1 cellular context compared by ENCODE assay signal in genomic region chr6:74534485-74535211, GRCh38.
A peak's percentile ranks its signal among the peaks of the same experiment; 100 is the strongest.
TF ChIP-seq lines count a peak whose summit lies in the region.

No MANE protein-coding gene starts in this region.

TF ChIP-seq in HepG2, 621 proteins besides CTCF, POLR2A, EP300 and RAD21 (continued from another document and continues in another):
- TF ChIP-seq SNAPC4 (CRISPR knock-in tag; IDR thresholded peaks at IDR 0.05) = no peak
- peak; percentile 99 for TF ChIP-seq SMARCE1 (IDR thresholded peaks at IDR 0.05; ENCODE audit: borderline replicate concordance)
- no peak for TF ChIP-seq CERS6 (CRISPR knock-in tag; IDR thresholded peaks at IDR 0.05)
- TF ChIP-seq ZNF253 (CRISPR knock-in tag; IDR thresholded peaks at IDR 0.05; ENCODE audit: borderline replicate concordance) = no peak
- TF ChIP-seq DNMT1 (CRISPR knock-in tag; IDR thresholded peaks at IDR 0.05) = no peak
- TF ChIP-seq HNF1A (IDR thresholded peaks at IDR 0.05; ENCODE audit: low read depth) = peak; percentile 51
- TF ChIP-seq HNF1A (CRISPR knock-in tag; IDR thresholded peaks at IDR 0.05; ENCODE audit: borderline replicate concordance) = peak; percentile 46; the same call in 1 of the 2 replicates
- TF ChIP-seq ZNF749 (CRISPR knock-in tag; IDR thresholded peaks at IDR 0.05; ENCODE audit: borderline replicate concordance) = peak; percentile 52; the same call in 1 of the 2 replicates
- TF ChIP-seq LCORL (IDR thresholded peaks at IDR 0.05) = 0 out of 2 replicates have a peak, but pooled peaks have one; percentile 17
- TF ChIP-seq LCORL (CRISPR knock-in tag; IDR thresholded peaks at IDR 0.05) = 0 out of 2 replicates have a peak, but pooled peaks have one; percentile 43
- no peak for TF ChIP-seq HMGA1 (CRISPR knock-in tag; conservative IDR thresholded peaks at IDR 0.05)
- no peak for TF ChIP-seq ZHX1 (CRISPR knock-in tag; IDR thresholded peaks at IDR 0.05; ENCODE audit: low read depth)
- peak; percentile 100 for TF ChIP-seq HNF4A (CRISPR knock-in tag; IDR thresholded peaks at IDR 0.05)
- TF ChIP-seq ZSCAN25 (CRISPR knock-in tag; IDR thresholded peaks at IDR 0.05) = no peak
- TF ChIP-seq SOX5 (CRISPR knock-in tag; IDR thresholded peaks at IDR 0.05; ENCODE audit: borderline replicate concordance) = peak; percentile 90
- TF ChIP-seq NFE2 (CRISPR knock-in tag; IDR thresholded peaks at IDR 0.05) = no peak
- peak; percentile 99 for TF ChIP-seq ARID5B (CRISPR knock-in tag; IDR thresholded peaks at IDR 0.05)
- TF ChIP-seq THAP8 (CRISPR knock-in tag; IDR thresholded peaks at IDR 0.05; ENCODE audit: borderline replicate concordance) = no peak
- TF ChIP-seq NPAS2 (CRISPR knock-in tag; IDR thresholded peaks at IDR 0.05; ENCODE audit: borderline replicate concordance) = no peak
- TF ChIP-seq ISX (CRISPR knock-in tag; conservative IDR thresholded peaks at IDR 0.05) = no peak
- TF ChIP-seq HCFC1 (IDR thresholded peaks at IDR 0.05; ENCODE audit: low read depth, low read length) = no peak; the same call in 1 of the 2 replicates
- peak; percentile 73; the same call in 1 of the 2 replicates for TF ChIP-seq ZSCAN5A (CRISPR knock-in tag; IDR thresholded peaks at IDR 0.05; ENCODE audit: borderline replicate concordance)
- peak; percentile 54; the same call in 1 of the 2 replicates for TF ChIP-seq KLF11 (CRISPR knock-in tag; IDR thresholded peaks at IDR 0.05)
- peak; percentile 14; the same call in 1 of the 2 replicates for TF ChIP-seq SMC3 (IDR thresholded peaks at IDR 0.05; ENCODE audit: low read length)
- TF ChIP-seq MAFF (IDR thresholded peaks at IDR 0.05; ENCODE audit: low read depth, low read length) = no peak
- TF ChIP-seq ZNF782 (CRISPR knock-in tag; IDR thresholded peaks at IDR 0.05; ENCODE audit: borderline replicate concordance) = no peak
- no peak for TF ChIP-seq ZNF580 (CRISPR knock-in tag; IDR thresholded peaks at IDR 0.05; ENCODE audit: borderline replicate concordance, low read depth)
- TF ChIP-seq NR2F1 (CRISPR knock-in tag; IDR thresholded peaks at IDR 0.05) = peak in 1 of 2 experiments; percentile 63; a peak in 2 of 4 replicates
- no peak for TF ChIP-seq MTERF4 (CRISPR knock-in tag; IDR thresholded peaks at IDR 0.05)
- no peak for TF ChIP-seq DMTF1 (CRISPR knock-in tag; IDR thresholded peaks at IDR 0.05)
